ENCODE assay signal across 10 cellular contexts in genomic region chr15:35047996-35048395, GRCh38. TPM values are rescaled to one million over a fixed set of nuclear protein-coding genes. Genes with fewer than 3 reads are reported as not detected.
"Had no signal": no experiment of that assay in that cellular context is flagged by ENCODE, and none has a peak within 500 bp of the region (broad histone marks: within the 10 kb centered on the region; RNA-seq: fewer than 3 reads in every experiment).

No MANE protein-coding gene starts in this region.

- FAIRE-seq: HepG2 had no signal

- DNase-seq: GM23248, GOT3, H7, HFFc6, KBM-7 had no signal

- H3K9ac ChIP-seq: GM23248 had no signal

- H3K4me1 ChIP-seq: HAP-1 had no signal

- H2AFZ ChIP-seq: GM23248 had no signal

- H3K4me3 ChIP-seq: GM23248, HAP-1 had no signal

- ATAC-seq: HCT116, HepG2 had no signal

- H3K36me3 ChIP-seq: HAP-1 had no signal

- H3K27ac ChIP-seq: GM23248, HL-60 had no signal

- H3K9me3 ChIP-seq: HAP-1 had no signal

RNA-seq across cellular contexts. Expression of gene NANOGP8, which starts 37.1 kb away (rescaled TPM):
- polyA plus RNA-seq: GM23248, HepG2, IgD-negative memory B cell had no signal
